1 cellular context compared by ENCODE assay signal in the genomic region with DNA sequence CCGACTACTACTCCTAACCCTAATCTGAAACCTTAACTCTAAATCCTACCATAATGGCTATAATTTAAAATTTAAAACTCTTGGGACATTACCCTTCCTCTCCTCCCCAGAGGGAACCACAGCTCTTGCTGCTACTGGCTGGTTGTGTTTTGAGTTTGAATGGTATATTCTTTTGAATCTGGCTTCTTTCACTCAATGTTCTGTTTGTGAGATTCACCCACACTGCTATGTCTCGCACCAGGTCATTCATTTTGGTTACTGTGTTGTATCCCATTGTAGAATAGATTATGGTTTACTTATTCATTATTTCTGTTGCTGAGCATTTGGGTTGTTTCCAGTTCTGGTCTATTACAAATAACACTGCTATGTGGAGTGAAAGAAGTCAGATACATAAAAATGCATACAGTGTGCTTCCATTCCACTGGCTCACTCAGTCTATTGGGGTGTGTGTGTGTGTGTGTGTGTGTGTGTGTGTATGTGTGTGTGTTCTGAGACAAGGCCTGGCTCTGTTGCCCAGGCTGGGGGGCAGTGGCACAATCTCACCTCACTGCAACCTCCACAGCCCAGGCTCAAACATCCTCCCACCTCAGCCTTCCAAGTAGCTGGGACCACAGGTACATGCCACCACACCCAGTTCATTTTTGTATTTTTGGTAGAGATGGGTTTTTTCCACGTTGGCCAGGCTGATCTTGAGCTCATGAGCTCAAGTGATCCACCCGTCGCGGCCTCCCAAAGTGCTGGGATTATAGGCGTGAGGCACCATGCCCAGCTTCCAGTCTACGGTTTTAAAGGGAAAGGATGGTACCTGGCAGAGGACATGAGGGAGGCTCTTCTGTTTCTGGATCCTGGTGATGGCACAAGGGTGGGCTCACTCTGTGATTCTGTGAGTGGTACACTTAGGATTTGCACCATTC.
TF ChIP-seq lines count a peak whose summit lies in the region.

No MANE protein-coding gene starts in this region.

TF ChIP-seq in GM23338, 12 proteins besides CTCF, POLR2A, EP300 and RAD21:
- TF ChIP-seq, protein P1, sequence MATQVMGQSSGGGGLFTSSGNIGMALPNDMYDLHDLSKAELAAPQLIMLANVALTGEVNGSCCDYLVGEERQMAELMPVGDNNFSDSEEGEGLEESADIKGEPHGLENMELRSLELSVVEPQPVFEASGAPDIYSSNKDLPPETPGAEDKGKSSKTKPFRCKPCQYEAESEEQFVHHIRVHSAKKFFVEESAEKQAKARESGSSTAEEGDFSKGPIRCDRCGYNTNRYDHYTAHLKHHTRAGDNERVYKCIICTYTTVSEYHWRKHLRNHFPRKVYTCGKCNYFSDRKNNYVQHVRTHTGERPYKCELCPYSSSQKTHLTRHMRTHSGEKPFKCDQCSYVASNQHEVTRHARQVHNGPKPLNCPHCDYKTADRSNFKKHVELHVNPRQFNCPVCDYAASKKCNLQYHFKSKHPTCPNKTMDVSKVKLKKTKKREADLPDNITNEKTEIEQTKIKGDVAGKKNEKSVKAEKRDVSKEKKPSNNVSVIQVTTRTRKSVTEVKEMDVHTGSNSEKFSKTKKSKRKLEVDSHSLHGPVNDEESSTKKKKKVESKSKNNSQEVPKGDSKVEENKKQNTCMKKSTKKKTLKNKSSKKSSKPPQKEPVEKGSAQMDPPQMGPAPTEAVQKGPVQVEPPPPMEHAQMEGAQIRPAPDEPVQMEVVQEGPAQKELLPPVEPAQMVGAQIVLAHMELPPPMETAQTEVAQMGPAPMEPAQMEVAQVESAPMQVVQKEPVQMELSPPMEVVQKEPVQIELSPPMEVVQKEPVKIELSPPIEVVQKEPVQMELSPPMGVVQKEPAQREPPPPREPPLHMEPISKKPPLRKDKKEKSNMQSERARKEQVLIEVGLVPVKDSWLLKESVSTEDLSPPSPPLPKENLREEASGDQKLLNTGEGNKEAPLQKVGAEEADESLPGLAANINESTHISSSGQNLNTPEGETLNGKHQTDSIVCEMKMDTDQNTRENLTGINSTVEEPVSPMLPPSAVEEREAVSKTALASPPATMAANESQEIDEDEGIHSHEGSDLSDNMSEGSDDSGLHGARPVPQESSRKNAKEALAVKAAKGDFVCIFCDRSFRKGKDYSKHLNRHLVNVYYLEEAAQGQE (IDR thresholded peaks at IDR 0.05; ENCODE audit: unreplicated experiment), result no peak
- no peak for TF ChIP-seq CREB1 (CRISPR knock-in tag; IDR thresholded peaks at IDR 0.05; ENCODE audit: low read depth)
- TF ChIP-seq POLR2AphosphoS5 (IDR thresholded peaks at IDR 0.05; ENCODE audit: low read depth), result no peak
- no peak for TF ChIP-seq ZNF114 (CRISPR knock-in tag; IDR thresholded peaks at IDR 0.05)
- no peak for TF ChIP-seq STAT1 (IDR thresholded peaks at IDR 0.05; ENCODE audit: unreplicated experiment)
- TF ChIP-seq, protein P2, sequence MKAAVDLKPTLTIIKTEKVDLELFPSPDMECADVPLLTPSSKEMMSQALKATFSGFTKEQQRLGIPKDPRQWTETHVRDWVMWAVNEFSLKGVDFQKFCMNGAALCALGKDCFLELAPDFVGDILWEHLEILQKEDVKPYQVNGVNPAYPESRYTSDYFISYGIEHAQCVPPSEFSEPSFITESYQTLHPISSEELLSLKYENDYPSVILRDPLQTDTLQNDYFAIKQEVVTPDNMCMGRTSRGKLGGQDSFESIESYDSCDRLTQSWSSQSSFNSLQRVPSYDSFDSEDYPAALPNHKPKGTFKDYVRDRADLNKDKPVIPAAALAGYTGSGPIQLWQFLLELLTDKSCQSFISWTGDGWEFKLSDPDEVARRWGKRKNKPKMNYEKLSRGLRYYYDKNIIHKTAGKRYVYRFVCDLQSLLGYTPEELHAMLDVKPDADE (IDR thresholded peaks at IDR 0.05), result no peak
